2 cellular contexts compared by ENCODE assay signal in the genomic region with DNA sequence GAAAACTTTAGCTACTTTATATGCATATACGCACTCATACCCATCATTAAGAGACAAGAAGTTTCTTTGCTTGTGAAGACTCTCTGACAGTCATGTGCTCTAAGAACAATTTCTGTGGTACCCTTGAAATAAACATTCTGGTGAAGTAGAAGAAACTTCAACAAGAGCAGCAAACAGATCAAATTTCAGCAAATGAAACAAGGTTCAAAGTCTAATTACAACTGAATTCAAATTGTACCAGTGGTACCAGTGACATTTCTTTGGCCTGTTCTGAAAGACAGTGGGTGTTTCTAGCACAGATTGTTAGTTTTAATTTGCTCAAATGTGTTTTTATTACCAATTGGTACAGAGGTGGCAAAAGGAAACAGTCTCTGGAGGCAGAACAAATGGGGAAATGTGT.
TF ChIP-seq lines count a peak whose summit lies in the region.

No MANE protein-coding gene starts in this region.

TF ChIP-seq in HepG2, 621 proteins besides CTCF, POLR2A, EP300 and RAD21:
- TF ChIP-seq SIX4 (CRISPR knock-in tag; IDR thresholded peaks at IDR 0.05) (peak; percentile 61; the same call in 1 of the 2 replicates), HNF4A (CRISPR knock-in tag; IDR thresholded peaks at IDR 0.05) (peak; percentile 39), SIX1 (CRISPR knock-in tag; IDR thresholded peaks at IDR 0.05; ENCODE audit: borderline replicate concordance) (peak; percentile 82)
- TF ChIP-seq, protein P1, sequence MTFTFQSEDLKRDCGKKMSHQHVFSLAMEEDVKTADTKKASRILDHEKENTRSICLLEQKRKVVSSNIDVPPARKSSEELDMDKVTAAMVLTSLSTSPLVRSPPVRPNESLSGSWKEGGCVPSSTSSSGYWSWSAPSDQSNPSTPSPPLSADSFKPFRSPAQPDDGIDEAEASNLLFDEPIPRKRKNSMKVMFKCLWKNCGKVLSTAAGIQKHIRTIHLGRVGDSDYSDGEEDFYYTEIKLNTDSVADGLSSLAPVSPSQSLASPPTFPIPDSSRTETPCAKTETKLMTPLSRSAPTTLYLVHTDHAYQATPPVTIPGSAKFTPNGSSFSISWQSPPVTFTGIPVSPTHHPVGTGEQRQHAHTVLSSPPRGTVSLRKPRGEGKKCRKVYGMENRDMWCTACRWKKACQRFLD (CRISPR knock-in tag; IDR thresholded peaks at IDR 0.05; ENCODE audit: borderline replicate concordance) = no peak

TF ChIP-seq in H1, 55 proteins besides CTCF, POLR2A, EP300 and RAD21:
- TF ChIP-seq SIX5 (IDR thresholded peaks at IDR 0.05; ENCODE audit: low read depth, low read length) (no peak), SUZ12 (IDR thresholded peaks at IDR 0.05; ENCODE audit: low read length) (no peak), SP4 (IDR thresholded peaks at IDR 0.05; ENCODE audit: low read length) (no peak), SIRT6 (IDR thresholded peaks at IDR 0.05; ENCODE audit: low read length) (no peak)
